ENCODE assay signal across 8 cellular contexts in the genomic region with DNA sequence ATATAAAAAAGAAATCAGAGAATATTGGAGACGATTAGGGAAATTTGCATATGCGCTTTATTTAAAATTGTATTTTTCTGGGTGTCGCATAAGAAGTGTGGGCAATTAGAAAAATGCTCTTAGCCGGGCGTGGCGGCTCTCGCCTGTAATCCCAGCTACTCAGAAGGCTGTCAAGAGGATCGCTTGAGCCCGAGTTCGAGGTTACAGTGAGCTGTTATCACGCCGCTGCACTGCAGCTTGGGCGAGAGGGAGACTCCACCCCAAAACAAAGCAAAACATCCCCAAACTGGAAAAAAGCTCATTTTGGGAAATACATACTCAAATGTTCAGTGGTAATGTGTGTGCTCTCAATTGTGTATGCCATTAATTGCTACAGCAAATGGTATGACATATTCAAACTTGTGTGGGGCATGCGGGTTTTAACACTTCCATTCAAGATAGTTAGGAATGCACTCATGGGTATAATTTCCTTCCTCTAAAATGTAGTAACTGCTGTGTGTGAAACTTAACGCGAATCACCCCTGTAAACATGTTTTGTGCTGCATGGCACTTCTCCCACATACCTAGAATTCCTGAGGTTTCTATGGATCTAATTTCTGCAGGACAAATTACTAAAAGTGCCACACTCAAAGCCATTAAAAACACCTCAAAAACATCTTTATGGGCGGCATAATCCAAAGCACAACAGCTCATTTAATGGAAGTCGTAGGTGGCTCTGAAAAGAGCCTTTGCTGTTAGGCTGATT. TPM values are rescaled to one million over a fixed set of nuclear protein-coding genes. Genes with fewer than 3 reads are reported as not detected.
DNase-seq lines count a peak whose midpoint lies in the region; ATAC-seq and TF ChIP-seq lines count a peak whose summit lies in the region.

No MANE protein-coding gene starts in this region.

- H3K4me2 ChIP-seq in OCI-LY1 (ENCODE audit: low read length), result peak overlapping the region; percentile 83

- peak overlapping the region; percentile 99 for H3K9ac ChIP-seq in OCI-LY1 (ENCODE audit: low read length)

- peaks cover 32% of the 10 kb centered on the region for H3F3A ChIP-seq in OCI-LY1 (ENCODE audit: insufficient read depth, low read length)

- DNase-seq in stimulated activated CD4-positive, alpha-beta T cell treated with anti-CD3 and anti-CD28 coated beads, Interleukin-1b, Interleukin-23, amount 100 ng/mL, for 48 hours, result peak; percentile 58
- no peak for DNase-seq in stimulated activated CD4-positive, alpha-beta T cell treated with anti-CD3 and anti-CD28 coated beads, Interleukin-4, amount 100 ng/mL, for 4 hours
- DNase-seq in brain microvascular endothelial cell (peak; percentile 22), kidney epithelial cell (ENCODE audit: low read depth) (no peak), KG1 (lab: John Stamatoyannopoulos, UW) (no peak)
- peak; percentile 47 for DNase-seq in stimulated activated naive CD8-positive, alpha-beta T cell treated with anti-CD3 and anti-CD28 coated beads, Interleukin-15, Interleukin-2, amounts not matched to agents 100 U/mL and 50 U/mL, for 24 hours

- no peak for ATAC-seq in stimulated activated naive CD8-positive, alpha-beta T cell treated with anti-CD3 and anti-CD28 coated beads, Interleukin-15, Interleukin-2, amounts not matched to agents 100 U/mL and 50 U/mL, for 24 hours
- ATAC-seq in GM19328 (IDR thresholded peaks at IDR 0.05; ENCODE audit: unreplicated experiment), result no peak

- no peak overlapping the region for H2AFZ ChIP-seq in OCI-LY1 (ENCODE audit: low read length)

- peaks cover 75% of the 10 kb centered on the region for H3K4me1 ChIP-seq in OCI-LY1 (ENCODE audit: insufficient read depth, low read length, severe bottlenecking)

- in situ Hi-C loops in brain microvascular endothelial cell (cut with HindIII; ENCODE audit: low pct_ligation_motif_present, low sequenced_read_pairs), result no loop called here

- no peaks in the 10 kb centered on the region for H4K20me1 ChIP-seq in OCI-LY1 (ENCODE audit: insufficient read depth, low read length)

- no peaks in the 10 kb centered on the region for H3K9me3 ChIP-seq in OCI-LY1 (ENCODE audit: low read length)

- TF ChIP-seq CTCF in OCI-LY1 (IDR thresholded peaks at IDR 0.05; ENCODE audit: low read length) (0 out of 2 replicates have a peak, but pooled peaks have one; percentile 5), brain microvascular endothelial cell (IDR thresholded peaks at IDR 0.05; ENCODE audit: low read depth, low read length, missing control alignments) (no peak), kidney epithelial cell (IDR thresholded peaks at IDR 0.05; ENCODE audit: insufficient read depth, low read length, poor library complexity, severe bottlenecking) (no peak)

- no peaks in the 10 kb centered on the region for H3K79me2 ChIP-seq in OCI-LY1 (ENCODE audit: insufficient read depth, low read length)

- H3K36me3 ChIP-seq in OCI-LY1 (ENCODE audit: insufficient read depth, low read length) (no peaks in the 10 kb centered on the region), brain microvascular endothelial cell (replicated peaks) (no peaks in the 10 kb centered on the region), kidney epithelial cell (ENCODE audit: control insufficient read depth, insufficient read depth, low read length) (no peaks in the 10 kb centered on the region)

- peak overlapping the region; percentile 100 for H3K27ac ChIP-seq in OCI-LY1 (ENCODE audit: low read depth, low read length, poor library complexity, severe bottlenecking)
- H3K27ac ChIP-seq in brain microvascular endothelial cell, result peak overlapping the region; percentile 75

- no peaks in the 10 kb centered on the region for H3K9me2 ChIP-seq in OCI-LY1 (ENCODE audit: low read depth, low read length)

- no peaks in the 10 kb centered on the region for H3K27me3 ChIP-seq in OCI-LY1 (ENCODE audit: insufficient read depth, low read length)
- no peaks in the 10 kb centered on the region for H3K27me3 ChIP-seq in brain microvascular endothelial cell (replicated peaks)
- no peaks in the 10 kb centered on the region for H3K27me3 ChIP-seq in kidney epithelial cell (ENCODE audit: control insufficient read depth, insufficient read depth, low read length)

- H3K4me3 ChIP-seq in OCI-LY1 (ENCODE audit: low read depth, low read length, poor library complexity, severe bottlenecking) (peak overlapping the region; percentile 69), brain microvascular endothelial cell (ENCODE audit: low read depth, low read length) (peak overlapping the region; percentile 62), kidney epithelial cell (ENCODE audit: low read depth, low read length) (peak overlapping the region; percentile 53)

RNA-seq across cellular contexts. Expression of a gene that starts 54.7 kb away (rescaled TPM):
- total RNA-seq in kidney epithelial cell, result 1.4 and 2.6 TPM in 2 replicates

Comparison
In these comparisons a context has a peak if more than half of its experiments do, and no peak if none do; other contexts are left out.
1. DNase-seq: peak in stimulated activated CD4-positive, alpha-beta T cell treated with anti-CD3 and anti-CD28 coated beads, Interleukin-1b, Interleukin-23, amount 100 ng/mL, for 48 hours (single experiment), brain microvascular endothelial cell (single experiment) and stimulated activated naive CD8-positive, alpha-beta T cell treated with anti-CD3 and anti-CD28 coated beads, Interleukin-15, Interleukin-2, amounts not matched to agents 100 U/mL and 50 U/mL, for 24 hours (single experiment); none in stimulated activated CD4-positive, alpha-beta T cell treated with anti-CD3 and anti-CD28 coated beads, Interleukin-4, amount 100 ng/mL, for 4 hours (0 of 2), kidney epithelial cell (single experiment) and KG1 (single experiment).
2. Peak in every context shown above with its lines, with median percentiles within 50 percentile points of each other: H3K4me3 ChIP-seq.